Comparison of ENCODE assay signal across 9 cellular contexts in the genomic region with DNA sequence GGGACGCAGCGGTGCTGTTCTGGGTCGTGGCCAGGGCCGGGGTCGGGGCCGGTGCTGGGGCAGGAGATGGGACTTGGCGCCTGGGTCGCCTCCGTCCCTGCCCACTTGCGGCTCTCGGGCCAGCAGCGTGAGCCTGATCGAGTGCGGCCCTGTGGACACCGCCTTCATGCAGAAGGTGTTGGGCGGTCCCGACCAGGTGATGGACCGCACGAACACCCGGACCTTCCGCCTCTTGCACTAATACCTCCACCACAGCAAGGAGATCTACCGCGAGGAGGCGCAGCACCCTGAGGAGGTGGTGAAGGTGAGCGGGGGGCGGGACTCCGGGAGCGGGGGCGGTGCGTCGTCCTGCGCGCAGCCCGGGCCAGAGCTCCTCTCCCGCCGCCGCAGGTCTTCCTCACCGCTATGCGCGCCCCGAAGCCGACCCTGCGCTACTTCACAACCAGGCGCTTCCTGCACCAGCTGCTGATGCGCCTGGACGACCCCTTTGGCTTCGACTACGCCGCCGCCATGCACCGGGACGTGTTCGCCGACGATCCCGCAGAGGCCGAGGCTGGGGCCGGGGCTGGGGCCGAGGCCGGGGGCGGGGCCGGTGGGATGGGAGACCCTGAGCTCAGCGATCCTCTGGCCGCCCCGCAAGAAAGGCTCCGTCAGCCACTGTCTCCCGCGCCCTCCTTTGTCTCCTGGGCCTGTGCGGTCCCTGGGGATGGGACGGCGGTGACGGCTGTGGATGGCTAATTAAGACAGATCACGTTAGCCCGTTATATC. TPM values are rescaled to one million over a fixed set of nuclear protein-coding genes. Genes with fewer than 3 reads are reported as not detected.
DNase-seq lines count a peak whose midpoint lies in the region; ATAC-seq, FAIRE-seq and TF ChIP-seq lines count a peak whose summit lies in the region.
"Had no signal": no experiment of that assay in that cellular context is flagged by ENCODE, and none has a peak within 500 bp of the region (broad histone marks: within the 10 kb centered on the region; RNA-seq: fewer than 3 reads in every experiment).

No MANE protein-coding gene starts in this region.

- H3K36me3 ChIP-seq in endothelial cell of umbilical vein (ENCODE audit: control insufficient read depth in 2 of 2, extremely low read depth in 1 of 2, insufficient read depth in 2 of 2, low read length in 2 of 2): peaks cover 0 to 2% of the 10 kb centered on the region in 2 experiments
- H3K36me3 ChIP-seq in uterus: no peaks in the 10 kb centered on the region

- CTCF ChIA-PET in activated CD8-positive, alpha-beta T cell treated with anti-CD3 and anti-CD28 coated beads, Interleukin-2, amount 10 ng/mL, durations not matched to agents 7 days and 5 days (lab: Charles Lee): interaction anchor here (0.6 to 2.1 kb wide), 14 partner anchors 10 to 380 kb away, joined by 3 to 15 read pairs (median 4); partner anchors contain the start of genes CAVIN1, MLX, NAGLU and PSMC3IP
- CTCF ChIA-PET in endothelial cell of umbilical vein (lab: Charles Lee): interaction anchor here (0.8 to 1.3 kb wide), 8 partner anchors 10 to 326 kb away, joined by 3 to 5 read pairs (median 4); partner anchors contain the start of gene NAGLU

- no TSS peak for BruUV-seq in endothelial cell of umbilical vein (replicated peaks; lab: Mats Ljungman, UMichigan)

- H3K9me3 ChIP-seq in endothelial cell of umbilical vein (replicated peaks; ENCODE audit: control insufficient read depth, insufficient read depth, low read length): no peaks in the 10 kb centered on the region
- H3K9me3 ChIP-seq in uterus: no peaks in the 10 kb centered on the region

- peak; percentile 42 for TF ChIP-seq POLR2A in endothelial cell of umbilical vein (IDR thresholded peaks at IDR 0.05; ENCODE audit: low read depth, low read length)
- no peak for TF ChIP-seq POLR2A in uterus (IDR thresholded peaks at IDR 0.05)

- H3K27me3 ChIP-seq in endothelial cell of umbilical vein (ENCODE audit: control insufficient read depth in 2 of 2, insufficient read depth in 2 of 2, low read length in 2 of 2): no peaks in the 10 kb centered on the region
- H3K27me3 ChIP-seq in uterus: no peaks in the 10 kb centered on the region

- FAIRE-seq in endothelial cell of umbilical vein (lab: Jason Lieb, UNC): peak; percentile 76

- H3K27ac ChIP-seq in 22Rv1 (no peak overlapping the region), endothelial cell of umbilical vein (ENCODE audit: insufficient read depth, low read depth, low read length) (no peak overlapping the region), uterus (no peak overlapping the region)
- H3K27ac ChIP-seq: C4-2B had no signal

- H3K4me2 ChIP-seq in endothelial cell of umbilical vein (ENCODE audit: insufficient read depth, low read length): peak overlapping the region; percentile 42

- peak overlapping the region; percentile 66 for H2AFZ ChIP-seq in endothelial cell of umbilical vein (ENCODE audit: low read depth, low read length)

- no peak overlapping the region for H3K9ac ChIP-seq in endothelial cell of umbilical vein (replicated peaks; ENCODE audit: extremely low read depth, insufficient read depth, low read length)

- POLR2A ChIA-PET in activated CD8-positive, alpha-beta T cell treated with anti-CD3 and anti-CD28 coated beads, Interleukin-2, amount 10 ng/mL, durations not matched to agents 7 days and 5 days (lab: Charles Lee): interaction anchor here (0.6 kb wide), 1 partner anchor 185 kb away, joined by 6 read pairs; no protein-coding TSS in a partner anchor
- POLR2A ChIA-PET in endothelial cell of umbilical vein (lab: Charles Lee): interaction anchor here (0.7 kb wide), 1 partner anchor 29 kb away, joined by 3 read pairs; the partner anchor contains the start of gene PSMC3IP

- peak overlapping the region in 2 of 3 experiments; percentile 6 to 45 for H3K4me3 ChIP-seq in endothelial cell of umbilical vein (replicated peaks in 1 of 3; ENCODE audit: insufficient read depth in 1 of 3, low read depth in 1 of 3, low read length in 3 of 3)
- peak overlapping the region; percentile 7 to 8 for H3K4me3 ChIP-seq in uterus

- peak; percentile 47 for ATAC-seq in GM19324 (IDR thresholded peaks at IDR 0.05; ENCODE audit: low FRiP score, unreplicated experiment)
- ATAC-seq in activated CD8-positive, alpha-beta T cell treated with anti-CD3 and anti-CD28 coated beads, Interleukin-2, amount 10 ng/mL, durations not matched to agents 7 days and 5 days: peak; percentile 89
- peak; percentile 79 for ATAC-seq in omental fat pad (ENCODE audit: low FRiP score)
- ATAC-seq in HG03469 (IDR thresholded peaks at IDR 0.05; ENCODE audit: unreplicated experiment): no peak

- no peaks in the 10 kb centered on the region for H4K20me1 ChIP-seq in endothelial cell of umbilical vein (replicated peaks; ENCODE audit: control insufficient read depth, extremely low read depth, insufficient read depth, low read length)

- H3K79me2 ChIP-seq in endothelial cell of umbilical vein (ENCODE audit: control insufficient read depth, insufficient read depth, low read length): peaks cover 2% of the 10 kb centered on the region

- intact Hi-C loops in endothelial cell of umbilical vein (cut with micrococcal nuclease): no loop called here
- intact Hi-C loops in uterus (cut with DNase I; ENCODE audit: low total_unique reads): no loop called here

- peaks cover 1% of the 10 kb centered on the region for H3K36me3 Mint-ChIP-seq in activated CD8-positive, alpha-beta T cell treated with anti-CD3 and anti-CD28 coated beads, Interleukin-2, amount 10 ng/mL, durations not matched to agents 7 days and 5 days (ENCODE audit: low read depth)

- H3K27ac Mint-ChIP-seq in activated CD8-positive, alpha-beta T cell treated with anti-CD3 and anti-CD28 coated beads, Interleukin-2, amount 10 ng/mL, durations not matched to agents 7 days and 5 days: no peak overlapping the region

- dilution Hi-C loops in endothelial cell of umbilical vein (cut with MboI; ENCODE audit: extremely low pct_ligation_motif_present, low sequenced_read_pairs): no loop called here

- peak overlapping the region; percentile 38 for H3K4me3 Mint-ChIP-seq in activated CD8-positive, alpha-beta T cell treated with anti-CD3 and anti-CD28 coated beads, Interleukin-2, amount 10 ng/mL, durations not matched to agents 7 days and 5 days

- no peaks in the 10 kb centered on the region for H3K9me1 ChIP-seq in endothelial cell of umbilical vein (replicated peaks; ENCODE audit: control insufficient read depth, extremely low read depth, insufficient read depth, low read length)

- peaks cover 22% of the 10 kb centered on the region for H3K4me1 Mint-ChIP-seq in activated CD8-positive, alpha-beta T cell treated with anti-CD3 and anti-CD28 coated beads, Interleukin-2, amount 10 ng/mL, durations not matched to agents 7 days and 5 days (ENCODE audit: low read depth)

- H3K4me1 ChIP-seq in endothelial cell of umbilical vein (ENCODE audit: control insufficient read depth, extremely low read depth, insufficient read depth, low read length) (no peaks in the 10 kb centered on the region), uterus (peaks cover under 1 to 2% of the 10 kb centered on the region in 2 donors)

- DNase-seq in NCI-H1930 (lab: John Stamatoyannopoulos, UW) (peak; percentile 81 to 82), endothelial cell of umbilical vein (ENCODE audit: low read depth, low spot score) (peak; percentile 52), omental fat pad (ENCODE audit: low spot score) (peak; percentile 60), uterus (peak in 1 of 2 donors; percentile 51)
- peak; percentile 84 for DNase-seq in activated CD8-positive, alpha-beta T cell treated with anti-CD3 and anti-CD28 coated beads, Interleukin-2, amount 10 ng/mL, durations not matched to agents 7 days and 5 days

- H3K9me3 Mint-ChIP-seq in activated CD8-positive, alpha-beta T cell treated with anti-CD3 and anti-CD28 coated beads, Interleukin-2, amount 10 ng/mL, durations not matched to agents 7 days and 5 days (ENCODE audit: insufficient read depth): no peaks in the 10 kb centered on the region

- TF ChIP-seq CTCF in 22Rv1 (IDR thresholded peaks at IDR 0.05) (peak; percentile 91), endothelial cell of umbilical vein (IDR thresholded peaks at IDR 0.05; ENCODE audit: extremely low read depth in 1 of 2, insufficient read depth in 1 of 2, low read depth in 1 of 2, low read length in 2 of 2) (peak; percentile 24 to 58), omental fat pad (IDR thresholded peaks at IDR 0.05) (no peak), uterus (IDR thresholded peaks at IDR 0.05) (peak in 3 of 4 experiments; percentile 19 to 50 (median 27))

- no peaks in the 10 kb centered on the region for H3K27me3 Mint-ChIP-seq in activated CD8-positive, alpha-beta T cell treated with anti-CD3 and anti-CD28 coated beads, Interleukin-2, amount 10 ng/mL, durations not matched to agents 7 days and 5 days (ENCODE audit: low read depth)

RNA-seq across cellular contexts. Expression of gene HSD17B1, which starts 4.5 kb away (rescaled TPM):
- under 1 TPM; 0.53 to 0.60 TPM for total RNA-seq in activated CD8-positive, alpha-beta T cell treated with anti-CD3 and anti-CD28 coated beads, Interleukin-2, amount 10 ng/mL, durations not matched to agents 7 days and 5 days
- total RNA-seq in endothelial cell of umbilical vein (0.62 and 1.0 TPM in 2 replicates), omental fat pad (1 to 10 TPM; 1.6 to 8.7 (median 3.4) TPM), uterus (1 to 10 TPM in 1 of 4 donors, under 1 TPM in 1, not detected in 2; 0.35 to 3.1 TPM)
- polyA plus RNA-seq in endothelial cell of umbilical vein: 0.22 and 0.41 TPM in 2 replicates
- polyA plus RNA-seq in endothelial cell of umbilical vein (2011; cell fraction: cytosol; rRNA removed): 0.05 and 0.20 TPM in 2 replicates
- 0.59 and 0.63 TPM in 2 replicates for polyA plus RNA-seq in endothelial cell of umbilical vein (2011; cell fraction: nucleus; rRNA removed)
- 1.0 and 1.2 TPM in 2 replicates for polyA plus RNA-seq in endothelial cell of umbilical vein (2012)
- 0.17 and 0.19 TPM in 2 replicates for polyA minus RNA-seq in endothelial cell of umbilical vein
- 1.0 TPM for polyA minus RNA-seq in endothelial cell of umbilical vein (2011; cell fraction: cytosol; rRNA and poly(A)+ RNA removed)
- 0.43 and 0.77 TPM in 2 replicates for polyA minus RNA-seq in endothelial cell of umbilical vein (2011; cell fraction: nucleus; rRNA and poly(A)+ RNA removed)

RNA-seq across cellular contexts. Expression of gene NAGLU, which starts 12.2 kb away (rescaled TPM):
- 10 to 100 TPM; 19.3 to 20.5 TPM for total RNA-seq in activated CD8-positive, alpha-beta T cell treated with anti-CD3 and anti-CD28 coated beads, Interleukin-2, amount 10 ng/mL, durations not matched to agents 7 days and 5 days
- total RNA-seq in endothelial cell of umbilical vein (40.2 and 50.2 TPM in 2 replicates), omental fat pad (10 to 100 TPM; 48.5 to 80.9 (median 57.3) TPM), uterus (10 to 100 TPM in 3 of 4 donors, 1 to 10 TPM in 1; 8.7 to 33.5 (median 25.6) TPM)
- 54.2 and 66.8 TPM in 2 replicates for polyA plus RNA-seq in endothelial cell of umbilical vein
- 22.6 and 31.6 TPM in 2 replicates for polyA plus RNA-seq in endothelial cell of umbilical vein (2011; cell fraction: cytosol; rRNA removed)
- 70.4 and 73.2 TPM in 2 replicates for polyA plus RNA-seq in endothelial cell of umbilical vein (2011; cell fraction: nucleus; rRNA removed)
- 23.1 and 31.3 TPM in 2 replicates for polyA plus RNA-seq in endothelial cell of umbilical vein (2012)
- 21.5 and 21.8 TPM in 2 replicates for polyA minus RNA-seq in endothelial cell of umbilical vein
- polyA minus RNA-seq in endothelial cell of umbilical vein (2011; cell fraction: cytosol; rRNA and poly(A)+ RNA removed): 7.8 TPM
- polyA minus RNA-seq in endothelial cell of umbilical vein (2011; cell fraction: nucleus; rRNA and poly(A)+ RNA removed): 22.9 and 30.1 TPM in 2 replicates

RNA-seq across cellular contexts. Expression of gene COASY, which starts 13.7 kb away (rescaled TPM):
- 10 to 100 TPM; 54.8 to 62.1 TPM for total RNA-seq in activated CD8-positive, alpha-beta T cell treated with anti-CD3 and anti-CD28 coated beads, Interleukin-2, amount 10 ng/mL, durations not matched to agents 7 days and 5 days
- total RNA-seq in endothelial cell of umbilical vein (69.2 and 77.7 TPM in 2 replicates), omental fat pad (10 to 100 TPM; 21.8 to 33.5 (median 26.2) TPM), uterus (10 to 100 TPM in 3 of 4 donors, 1 to 10 TPM in 1; 2.6 to 42.6 (median 16.1) TPM)
- polyA plus RNA-seq in endothelial cell of umbilical vein: 39.6 and 52.6 TPM in 2 replicates
- polyA plus RNA-seq in endothelial cell of umbilical vein (2011; cell fraction: cytosol; rRNA removed): 36.3 and 42.7 TPM in 2 replicates
- polyA plus RNA-seq in endothelial cell of umbilical vein (2011; cell fraction: nucleus; rRNA removed): 78.2 and 90.7 TPM in 2 replicates
- 63.2 and 68.4 TPM in 2 replicates for polyA plus RNA-seq in endothelial cell of umbilical vein (2012)
- 26.1 and 32.6 TPM in 2 replicates for polyA minus RNA-seq in endothelial cell of umbilical vein
- 56.5 TPM for polyA minus RNA-seq in endothelial cell of umbilical vein (2011; cell fraction: cytosol; rRNA and poly(A)+ RNA removed)
- polyA minus RNA-seq in endothelial cell of umbilical vein (2011; cell fraction: nucleus; rRNA and poly(A)+ RNA removed): 21.0 and 25.9 TPM in 2 replicates

RNA-seq across cellular contexts. Expression of gene MLX, which starts 18.6 kb away (rescaled TPM):
- total RNA-seq in activated CD8-positive, alpha-beta T cell treated with anti-CD3 and anti-CD28 coated beads, Interleukin-2, amount 10 ng/mL, durations not matched to agents 7 days and 5 days: 10 to 100 TPM; 65.8 to 65.9 TPM
- 40.3 and 40.9 TPM in 2 replicates for total RNA-seq in endothelial cell of umbilical vein
- 41.1 and 42.7 TPM in 2 replicates for polyA plus RNA-seq in endothelial cell of umbilical vein
- 35.7 and 37.7 TPM in 2 replicates for polyA plus RNA-seq in endothelial cell of umbilical vein (2011; cell fraction: cytosol; rRNA removed)
- polyA plus RNA-seq in endothelial cell of umbilical vein (2011; cell fraction: nucleus; rRNA removed): 56.9 and 63.0 TPM in 2 replicates
- polyA plus RNA-seq in endothelial cell of umbilical vein (2012): 37.4 and 41.4 TPM in 2 replicates
- 40.5 and 41.3 TPM in 2 replicates for polyA minus RNA-seq in endothelial cell of umbilical vein
- 22.4 TPM for polyA minus RNA-seq in endothelial cell of umbilical vein (2011; cell fraction: cytosol; rRNA and poly(A)+ RNA removed)
- polyA minus RNA-seq in endothelial cell of umbilical vein (2011; cell fraction: nucleus; rRNA and poly(A)+ RNA removed): 13.4 and 18.8 TPM in 2 replicates
- total RNA-seq in omental fat pad: 10 to 100 TPM; 41.8 to 53.0 (median 50.3) TPM
- total RNA-seq in uterus: 10 to 100 TPM in 3 of 4 donors, 1 to 10 TPM in 1; 6.9 to 50.0 (median 35.1) TPM

RNA-seq across cellular contexts. Expression of gene PSMC3IP, which starts 29.3 kb away (rescaled TPM):
- total RNA-seq in activated CD8-positive, alpha-beta T cell treated with anti-CD3 and anti-CD28 coated beads, Interleukin-2, amount 10 ng/mL, durations not matched to agents 7 days and 5 days: 10 to 100 TPM; 19.2 to 21.8 TPM
- total RNA-seq in endothelial cell of umbilical vein (19.3 and 20.8 TPM in 2 replicates), omental fat pad (1 to 10 TPM; 1.7 to 4.7 (median 3.3) TPM), uterus (10 to 100 TPM in 1 of 4 donors, 1 to 10 TPM in 3; 2.8 to 16.5 (median 5.0) TPM)
- polyA plus RNA-seq in endothelial cell of umbilical vein: 5.5 and 5.9 TPM in 2 replicates
- 9.0 and 10.6 TPM in 2 replicates for polyA plus RNA-seq in endothelial cell of umbilical vein (2011; cell fraction: cytosol; rRNA removed)
- polyA plus RNA-seq in endothelial cell of umbilical vein (2011; cell fraction: nucleus; rRNA removed): 20.8 and 34.7 TPM in 2 replicates
- 6.3 and 10.9 TPM in 2 replicates for polyA plus RNA-seq in endothelial cell of umbilical vein (2012)
- 4.9 and 5.2 TPM in 2 replicates for polyA minus RNA-seq in endothelial cell of umbilical vein
- 14.0 TPM for polyA minus RNA-seq in endothelial cell of umbilical vein (2011; cell fraction: cytosol; rRNA and poly(A)+ RNA removed)
- polyA minus RNA-seq in endothelial cell of umbilical vein (2011; cell fraction: nucleus; rRNA and poly(A)+ RNA removed): 7.5 and 9.7 TPM in 2 replicates

Comparison
In these comparisons a context has a peak if more than half of its experiments do, and no peak if none do; other contexts are left out.
1. CTCF ChIP-seq: peak in 22Rv1 (single experiment), endothelial cell of umbilical vein (2 of 2) and uterus (3 of 4); none in omental fat pad (0 of 3).